In genomic region chr4:53635697-53636483, GRCh38 we compare ENCODE assay signal across 27 cellular contexts. TPM values are rescaled to one million over a fixed set of nuclear protein-coding genes. Genes with fewer than 3 reads are reported as not detected.
"Had no signal": no experiment of that assay in that cellular context is flagged by ENCODE, and none has a peak within 500 bp of the region (broad histone marks: within the 10 kb centered on the region; RNA-seq: fewer than 3 reads in every experiment).

No MANE protein-coding gene starts in this region.

- DNase-seq: activated CD4-positive, alpha-beta memory T cell treated with anti-CD3 and anti-CD28 coated beads, Interleukin-2, amount 10 ng/mL, durations not matched to agents 7 days and 5 days; activated CD4-positive, alpha-beta T cell treated with anti-CD3 and anti-CD28 coated beads for 1 hour; activated CD4-positive, alpha-beta T cell treated with anti-CD3 and anti-CD28 coated beads, Interleukin-2, amount 10 ng/mL, durations not matched to agents 7 days and 5 days; activated CD8-positive, alpha-beta memory T cell treated with anti-CD3 and anti-CD28 coated beads, Interleukin-2, amount 50 U/mL, for 48 hours; activated gamma-delta T cell; activated naive CD4-positive, alpha-beta T cell treated with anti-CD3 and anti-CD28 coated beads, Interleukin-2, amount 10 ng/mL, durations not matched to agents 7 days and 5 days; activated naive CD8-positive, alpha-beta T cell treated with anti-CD3 and anti-CD28 coated beads, Interleukin-2, amount 10 ng/mL, durations not matched to agents 7 days and 5 days; activated T-cell treated with anti-CD3 and anti-CD28 coated beads, Interleukin-2, amount 50 U/mL, for 24 hours; brain microvascular endothelial cell; gastrocnemius medialis; glutamatergic neuron; left lung; naive B cell; nephron progenitor cell; pancreas; psoas muscle; stimulated activated CD4-positive, alpha-beta T cell treated with anti-CD3 and anti-CD28 coated beads, Interleukin-15, amount 100 ng/mL, for 24 hours; stimulated activated CD4-positive, alpha-beta T cell treated with anti-CD3 and anti-CD28 coated beads, Interleukin-2, amount 100 ng/mL, for 24 hours; stimulated activated naive CD4-positive, alpha-beta T cell; T-helper 17 cell; T1000 had no signal

- H3K4me1 ChIP-seq: psoas muscle had no signal

- FAIRE-seq: islet of Langerhans had no signal

- ATAC-seq: esophagus mucosa, gastrocnemius medialis, left lung, psoas muscle, T-helper 17 cell, WTC11 had no signal

- H3K36me3 ChIP-seq: ascending aorta, brain microvascular endothelial cell, gastrocnemius medialis, left lung, pancreas, right atrium auricular region, tibial nerve had no signal

- H3K27ac ChIP-seq: ascending aorta, brain microvascular endothelial cell, left lung, pancreas, psoas muscle, right atrium auricular region had no signal

- H3K9me3 ChIP-seq: ascending aorta, gastrocnemius medialis, left lung, pancreas, psoas muscle, right atrium auricular region, tibial nerve had no signal

- H3K4me3 ChIP-seq: ascending aorta, left lung, pancreas, psoas muscle, right atrium auricular region, tibial nerve had no signal

- H3K27me3 ChIP-seq: ascending aorta, brain microvascular endothelial cell, gastrocnemius medialis, left lung, pancreas, right atrium auricular region, tibial nerve had no signal

RNA-seq across cellular contexts. Expression of gene LNX1, which starts 44.6 kb away (rescaled TPM):
- total RNA-seq: activated CD4-positive, alpha-beta memory T cell treated with anti-CD3 and anti-CD28 coated beads, Interleukin-2, amount 10 ng/mL, durations not matched to agents 7 days and 5 days; activated CD4-positive, alpha-beta T cell treated with anti-CD3 and anti-CD28 coated beads, Interleukin-2, amount 10 ng/mL, durations not matched to agents 7 days and 5 days; activated naive CD8-positive, alpha-beta T cell treated with anti-CD3 and anti-CD28 coated beads, Interleukin-2, amount 10 ng/mL, durations not matched to agents 7 days and 5 days; T-helper 17 cell had no signal
